Comparison of ENCODE assay signal across 8 cellular contexts in the genomic region with DNA sequence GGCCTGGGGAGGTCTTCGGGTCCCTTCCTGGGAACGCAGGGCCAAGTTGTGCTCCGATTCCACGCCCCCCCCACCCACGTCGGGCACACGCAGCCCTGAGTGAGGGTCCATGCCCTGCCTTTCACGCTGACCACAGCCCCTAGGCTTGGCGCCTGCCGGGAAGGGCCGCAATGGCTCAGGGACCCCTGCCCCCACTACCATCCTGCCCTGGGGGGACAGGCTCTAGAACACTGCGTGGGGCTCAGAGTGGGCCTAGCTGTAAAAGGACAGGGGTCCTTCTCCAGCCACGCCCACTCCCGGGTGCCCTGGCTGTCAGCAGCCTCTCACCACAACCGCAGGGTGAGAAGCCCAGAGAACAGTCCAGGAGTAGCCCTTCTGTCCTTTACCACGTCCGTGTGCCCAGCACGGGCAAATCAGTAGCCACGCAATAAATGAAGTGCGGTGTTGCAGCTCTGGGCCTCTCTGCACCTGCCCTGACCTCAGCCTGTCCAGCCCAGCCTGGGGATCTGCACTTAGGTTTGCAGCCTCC. TPM values are rescaled to one million over a fixed set of nuclear protein-coding genes. Genes with fewer than 3 reads are reported as not detected.
A peak's percentile ranks its signal among the peaks of the same experiment; 100 is the strongest.
DNase-seq lines count a peak whose midpoint lies in the region; ATAC-seq lines count a peak whose summit lies in the region.

No MANE protein-coding gene starts in this region.

- no peaks in the 10 kb centered on the region for H3K9me3 Mint-ChIP-seq in activated T-helper 2 cell treated with anti-CD3 and anti-CD28 coated beads, Interferon-gamma antibody, Interleukin-2, Interleukin-4, amounts not matched to agents 10 μg/mL and 5 μg/mL and 100 μg/mL, durations not matched to agents 14 hours and 24 hours and 36 hours
- no peaks in the 10 kb centered on the region for H3K9me3 Mint-ChIP-seq in stimulated activated effector memory CD8-positive, alpha-beta T cell treated with anti-CD3 and anti-CD28 coated beads, Interleukin-12 subunit alpha, Interleukin-12 subunit beta, amount 100 ng/mL, for 72 hours

- peak; percentile 38 for DNase-seq in DMS 273 (lab: John Stamatoyannopoulos, UW; ENCODE audit: unreplicated experiment)
- no peak for DNase-seq in DMS 273 treated with DMSO at 0.1 percent for 48 hours (lab: John Stamatoyannopoulos, UW)
- no peak for DNase-seq in activated T-helper 2 cell treated with anti-CD3 and anti-CD28 coated beads, Interferon-gamma antibody, Interleukin-2, Interleukin-4, amounts not matched to agents 10 μg/mL and 5 μg/mL and 100 μg/mL, durations not matched to agents 14 hours and 24 hours and 36 hours (ENCODE audit: low spot score)
- DNase-seq in stimulated activated effector memory CD8-positive, alpha-beta T cell treated with anti-CD3 and anti-CD28 coated beads, Interleukin-12 subunit alpha, Interleukin-12 subunit beta, amount 100 ng/mL, for 72 hours (ENCODE audit: low spot score in 2 of 2) = no peak
- DNase-seq in stimulated activated CD4-positive, alpha-beta T cell treated with anti-CD3 and anti-CD28 coated beads, Interleukin-1b, Interleukin-23, amount 100 ng/mL, for 48 hours = no peak
- DNase-seq in SK-N-DZ (ENCODE audit: low spot score) = no peak
- no peak for DNase-seq in NCI-H345 treated with DMSO at 0.1 percent for 48 hours (lab: John Stamatoyannopoulos, UW; ENCODE audit: unreplicated experiment)

- peak overlapping the region; percentile 68 for H3K4me3 Mint-ChIP-seq in activated T-helper 2 cell treated with anti-CD3 and anti-CD28 coated beads, Interferon-gamma antibody, Interleukin-2, Interleukin-4, amounts not matched to agents 10 μg/mL and 5 μg/mL and 100 μg/mL, durations not matched to agents 14 hours and 24 hours and 36 hours (ENCODE audit: low read depth)
- H3K4me3 Mint-ChIP-seq in stimulated activated effector memory CD8-positive, alpha-beta T cell treated with anti-CD3 and anti-CD28 coated beads, Interleukin-12 subunit alpha, Interleukin-12 subunit beta, amount 100 ng/mL, for 72 hours = peak overlapping the region; percentile 62

- peaks cover 64% of the 10 kb centered on the region for H3K4me1 Mint-ChIP-seq in activated T-helper 2 cell treated with anti-CD3 and anti-CD28 coated beads, Interferon-gamma antibody, Interleukin-2, Interleukin-4, amounts not matched to agents 10 μg/mL and 5 μg/mL and 100 μg/mL, durations not matched to agents 14 hours and 24 hours and 36 hours (ENCODE audit: low read depth)
- peaks cover 85% of the 10 kb centered on the region for H3K4me1 Mint-ChIP-seq in stimulated activated effector memory CD8-positive, alpha-beta T cell treated with anti-CD3 and anti-CD28 coated beads, Interleukin-12 subunit alpha, Interleukin-12 subunit beta, amount 100 ng/mL, for 72 hours

- peak overlapping the region; percentile 62 for H3K4me3 ChIP-seq in iPS-18c (ENCODE audit: insufficient read depth, low read depth, low read length)

- intact Hi-C loops in activated T-helper 2 cell treated with anti-CD3 and anti-CD28 coated beads, Interferon-gamma antibody, Interleukin-2, Interleukin-4, amounts not matched to agents 10 μg/mL and 5 μg/mL and 100 μg/mL, durations not matched to agents 14 hours and 24 hours and 36 hours (cut with micrococcal nuclease) = loop anchor here (1.0 to 5.0 kb wide), 3 partner anchors 11 to 163 kb away; a partner anchor contains a TSS

- ATAC-seq in stimulated activated effector memory CD8-positive, alpha-beta T cell treated with anti-CD3 and anti-CD28 coated beads, Interleukin-12 subunit alpha, Interleukin-12 subunit beta, amount 100 ng/mL, for 72 hours = no peak

- peak overlapping the region; percentile 65 for H3K27ac Mint-ChIP-seq in activated T-helper 2 cell treated with anti-CD3 and anti-CD28 coated beads, Interferon-gamma antibody, Interleukin-2, Interleukin-4, amounts not matched to agents 10 μg/mL and 5 μg/mL and 100 μg/mL, durations not matched to agents 14 hours and 24 hours and 36 hours
- peak overlapping the region; percentile 85 for H3K27ac Mint-ChIP-seq in stimulated activated effector memory CD8-positive, alpha-beta T cell treated with anti-CD3 and anti-CD28 coated beads, Interleukin-12 subunit alpha, Interleukin-12 subunit beta, amount 100 ng/mL, for 72 hours

- no peaks in the 10 kb centered on the region for H3K9me3 ChIP-seq in iPS-18c (ENCODE audit: control insufficient read depth, insufficient read depth, low read length)

- no peaks in the 10 kb centered on the region for H3K27me3 Mint-ChIP-seq in activated T-helper 2 cell treated with anti-CD3 and anti-CD28 coated beads, Interferon-gamma antibody, Interleukin-2, Interleukin-4, amounts not matched to agents 10 μg/mL and 5 μg/mL and 100 μg/mL, durations not matched to agents 14 hours and 24 hours and 36 hours (ENCODE audit: low read depth)

- peaks cover 28% of the 10 kb centered on the region for H3K36me3 Mint-ChIP-seq in activated T-helper 2 cell treated with anti-CD3 and anti-CD28 coated beads, Interferon-gamma antibody, Interleukin-2, Interleukin-4, amounts not matched to agents 10 μg/mL and 5 μg/mL and 100 μg/mL, durations not matched to agents 14 hours and 24 hours and 36 hours (ENCODE audit: low read depth)
- H3K36me3 Mint-ChIP-seq in stimulated activated effector memory CD8-positive, alpha-beta T cell treated with anti-CD3 and anti-CD28 coated beads, Interleukin-12 subunit alpha, Interleukin-12 subunit beta, amount 100 ng/mL, for 72 hours = peaks cover 64% of the 10 kb centered on the region

RNA-seq across cellular contexts. Expression of a gene that starts 9.4 kb away (rescaled TPM):
- total RNA-seq in activated T-helper 2 cell treated with anti-CD3 and anti-CD28 coated beads, Interferon-gamma antibody, Interleukin-2, Interleukin-4, amounts not matched to agents 10 μg/mL and 5 μg/mL and 100 μg/mL, durations not matched to agents 14 hours and 24 hours and 36 hours = 5.7 and 6.0 TPM in 2 replicates
- polyA plus RNA-seq in SK-N-DZ (2014; cell fraction: cytosol; rRNA removed) = 0.07 TPM in 1 of 2 replicates, not detected in the other
- polyA plus RNA-seq in SK-N-DZ (2014; cell fraction: nucleus; rRNA removed) = not detected in 2 replicates
